ENCODE assay signal across 10 cellular contexts in genomic region chr20:37524221-37524700, GRCh38. TPM values are rescaled to one million over a fixed set of nuclear protein-coding genes. Genes with fewer than 3 reads are reported as not detected.
DNase-seq lines count a peak whose midpoint lies in the region; ATAC-seq and TF ChIP-seq lines count a peak whose summit lies in the region.
"Had no signal": no experiment of that assay in that cellular context is flagged by ENCODE, and none has a peak within 500 bp of the region (broad histone marks: within the 10 kb centered on the region; RNA-seq: fewer than 3 reads in every experiment).

No MANE protein-coding gene starts in this region.

- no peak for ATAC-seq in activated T-cell treated with anti-CD3 and anti-CD28 coated beads, Interleukin-2, amount 50 U/mL, for 72 hours (replicated peaks in 1 of 2)

- no peaks in the 10 kb centered on the region for H3K9me3 Mint-ChIP-seq in activated T-cell treated with anti-CD3 and anti-CD28 coated beads, Interleukin-2, amount 50 U/mL, for 72 hours

- POLR2A ChIA-PET in HEK293 (lab: Yijun Ruan, JAX) = no interaction called here

- peaks cover 7% of the 10 kb centered on the region for H3K4me1 ChIP-seq in HEK293 (ENCODE audit: control insufficient read depth, insufficient read depth, low read length)
- H3K4me1 ChIP-seq in esophagus muscularis mucosa = peaks cover 64 to 90% (median 80%) of the 10 kb centered on the region in 4 donors
- H3K4me1 ChIP-seq in sigmoid colon = peaks cover 0 to 83% (median 73%) of the 10 kb centered on the region in 4 donors

- WGBS in esophagus muscularis mucosa = 52% methylated on average over 8 of the region's 8 CpGs
- WGBS in sigmoid colon, 2 donors = 20 to 55% methylated on average over 8 of the region's 8 CpGs

- H3K36me3 Mint-ChIP-seq in activated T-cell treated with anti-CD3 and anti-CD28 coated beads, Interleukin-2, amount 50 U/mL, for 72 hours (ENCODE audit: insufficient read depth in 2 of 2) = peaks cover 1 to 4% of the 10 kb centered on the region in 2 donors

- no peak overlapping the region for H3K27ac ChIP-seq in HEK293 (ENCODE audit: extremely low read depth, low read depth, low read length)
- H3K27ac ChIP-seq in esophagus muscularis mucosa (replicated peaks in 1 of 4) = peak overlapping the region; percentile 31 to 97 (median 72)
- peak overlapping the region; percentile 15 to 99 (median 97) for H3K27ac ChIP-seq in sigmoid colon

- no peaks in the 10 kb centered on the region for H3K27me3 ChIP-seq in esophagus muscularis mucosa
- H3K27me3 ChIP-seq in sigmoid colon = no peaks in the 10 kb centered on the region

- H3K27me3 Mint-ChIP-seq in activated T-cell treated with anti-CD3 and anti-CD28 coated beads, Interleukin-2, amount 50 U/mL, for 72 hours (ENCODE audit: low read depth) = no peaks in the 10 kb centered on the region

- peaks cover 59% of the 10 kb centered on the region for H3K4me1 Mint-ChIP-seq in activated T-cell treated with anti-CD3 and anti-CD28 coated beads, Interleukin-2, amount 50 U/mL, for 72 hours (ENCODE audit: low read depth)

- no peak overlapping the region for H3K27ac Mint-ChIP-seq in activated T-cell treated with anti-CD3 and anti-CD28 coated beads, Interleukin-2, amount 50 U/mL, for 72 hours

- DNase-seq in NCI-H82 treated with DMSO at 0.1 percent for 48 hours (lab: John Stamatoyannopoulos, UW; ENCODE audit: unreplicated experiment) = peak; percentile 93
- DNase-seq in esophagus muscularis mucosa (ENCODE audit: extremely low spot score) = no peak
- DNase-seq in sigmoid colon = peak; percentile 52
- no peak for DNase-seq in 8988T
- no peak for DNase-seq in NCI-H1930 (lab: John Stamatoyannopoulos, UW)
- no peak for DNase-seq in NCI-H446 treated with DMSO at 0.1 percent for 48 hours (lab: John Stamatoyannopoulos, UW)
- no peak for DNase-seq in activated T-cell treated with anti-CD3 and anti-CD28 coated beads, Interleukin-2, amount 50 U/mL, for 72 hours
- DNase-seq: hippocampal formation had no signal

- no peak overlapping the region for H3K4me3 Mint-ChIP-seq in activated T-cell treated with anti-CD3 and anti-CD28 coated beads, Interleukin-2, amount 50 U/mL, for 72 hours

- TF ChIP-seq POLR2A in esophagus muscularis mucosa (IDR thresholded peaks at IDR 0.05; ENCODE audit: low read depth) (peak; percentile 36), sigmoid colon (IDR thresholded peaks at IDR 0.05) (no peak)

- peaks cover 0 to 3% of the 10 kb centered on the region in 2 experiments; a peak in 1 of 3 replicates for H3K36me3 ChIP-seq in HEK293 (ENCODE audit: control insufficient read depth in 2 of 2, insufficient read depth in 1 of 2, low read length in 2 of 2)
- H3K36me3 ChIP-seq in esophagus muscularis mucosa = peaks cover 0 to 5% (median 0%) of the 10 kb centered on the region in 4 donors
- no peaks in the 10 kb centered on the region for H3K36me3 ChIP-seq in sigmoid colon

- no peaks in the 10 kb centered on the region for H3K9me3 ChIP-seq in HEK293 (ENCODE audit: control insufficient read depth, insufficient read depth, low read depth, low read length)
- H3K9me3 ChIP-seq in esophagus muscularis mucosa = no peaks in the 10 kb centered on the region
- H3K9me3 ChIP-seq in sigmoid colon = no peaks in the 10 kb centered on the region

- intact Hi-C loops in esophagus muscularis mucosa (cut with DNase I) (no loop called here), sigmoid colon (cut with DNase I) (no loop called here)

- no peak for TF ChIP-seq EP300 in esophagus muscularis mucosa (IDR thresholded peaks at IDR 0.05)
- no peak for TF ChIP-seq EP300 in sigmoid colon (IDR thresholded peaks at IDR 0.05)

- no peak for TF ChIP-seq CTCF in HEK293 (tag by site-specific recombination; IDR thresholded peaks at IDR 0.05)
- TF ChIP-seq CTCF in esophagus muscularis mucosa (IDR thresholded peaks at IDR 0.05) = no peak
- no peak for TF ChIP-seq CTCF in sigmoid colon (IDR thresholded peaks at IDR 0.05)

- H3K4me3 ChIP-seq in HEK293 (ENCODE audit: low read depth, low read length) (no peak overlapping the region), esophagus muscularis mucosa (no peak overlapping the region), sigmoid colon (no peak overlapping the region)

- CTCF ChIA-PET in HEK293 (lab: Yijun Ruan, JAX) = no interaction called here

TF ChIP-seq in HEK293, 187 proteins besides CTCF, POLR2A, EP300 and RAD21 (continues in another document):
- no peak for TF ChIP-seq INSM2 (tag by site-specific recombination; IDR thresholded peaks at IDR 0.05)
- no peak for TF ChIP-seq ZNF280D (tag by site-specific recombination; IDR thresholded peaks at IDR 0.05)
- TF ChIP-seq GLI2 (tag by site-specific recombination; IDR thresholded peaks at IDR 0.05; ENCODE audit: borderline replicate concordance, low read depth) = no peak
- no peak for TF ChIP-seq ZNF174 (tag by site-specific recombination; IDR thresholded peaks at IDR 0.05)
- no peak for TF ChIP-seq ZNF623 (tag by site-specific recombination; IDR thresholded peaks at IDR 0.05)
- TF ChIP-seq WT1 (tag by site-specific recombination; IDR thresholded peaks at IDR 0.05) = 0 out of 2 replicates have a peak, but pooled peaks have one; percentile 19
- no peak for TF ChIP-seq ZNF664 (tag by site-specific recombination; IDR thresholded peaks at IDR 0.05)
- no peak for TF ChIP-seq ZNF501 (tag by site-specific recombination; IDR thresholded peaks at IDR 0.05)
- TF ChIP-seq ZNF423 (tag by site-specific recombination; IDR thresholded peaks at IDR 0.05) = no peak
- TF ChIP-seq SCRT1 (tag by site-specific recombination; IDR thresholded peaks at IDR 0.05; ENCODE audit: borderline replicate concordance) = peak; percentile 83
- TF ChIP-seq ZNF677 (tag by site-specific recombination; IDR thresholded peaks at IDR 0.05) = no peak
- no peak for TF ChIP-seq TRIM28 (IDR thresholded peaks at IDR 0.05; ENCODE audit: borderline replicate concordance, low read length)
- TF ChIP-seq SP7 (tag by site-specific recombination; IDR thresholded peaks at IDR 0.05) = 0 out of 2 replicates have a peak, but pooled peaks have one; percentile 20
- no peak for TF ChIP-seq ZNF211 (tag by site-specific recombination; IDR thresholded peaks at IDR 0.05; ENCODE audit: low read depth)

RNA-seq across cellular contexts. Expression of gene NNAT, which starts 3.2 kb away (rescaled TPM):
- 10 to 100 TPM in 1 of 4 donors, 1 to 10 TPM in 3; 2.6 to 14.1 (median 9.1) TPM for total RNA-seq in esophagus muscularis mucosa
- 100 to 1,000 TPM in 2 of 4 donors, 10 to 100 TPM in 2; 82.8 to 125 (median 97.2) TPM for total RNA-seq in sigmoid colon
- 10 to 100 TPM in 1 of 3 donors, 1 to 10 TPM in 1, not detected in 1; 7.8 to 20.8 TPM for polyA plus RNA-seq in sigmoid colon
- total RNA-seq in activated T-cell treated with anti-CD3 and anti-CD28 coated beads, Interleukin-2, amount 50 U/mL, for 72 hours = under 1 TPM; 0.19 to 0.93 TPM
- total RNA-seq: SK-MEL-5 had no signal

RNA-seq across cellular contexts. Expression of gene BLCAP, which starts 3.4 kb away (rescaled TPM):
- total RNA-seq in esophagus muscularis mucosa (10 to 100 TPM; 41.9 to 59.6 (median 50.9) TPM), sigmoid colon (10 to 100 TPM; 53.1 to 68.1 (median 57.1) TPM)
- 10 to 100 TPM; 40.2 to 68.7 (median 56.5) TPM for polyA plus RNA-seq in sigmoid colon
- total RNA-seq in activated T-cell treated with anti-CD3 and anti-CD28 coated beads, Interleukin-2, amount 50 U/mL, for 72 hours = 10 to 100 TPM; 35.5 to 39.2 TPM

Comparison
In these comparisons a context has a peak if more than half of its experiments do, and no peak if none do; other contexts are left out.
1. DNase-seq: peak in NCI-H82 treated with DMSO at 0.1 percent for 48 hours (single experiment) and sigmoid colon (single experiment); none in esophagus muscularis mucosa (single experiment), 8988T (single experiment), NCI-H1930 (0 of 2), NCI-H446 treated with DMSO at 0.1 percent for 48 hours (single experiment) and activated T-cell treated with anti-CD3 and anti-CD28 coated beads, Interleukin-2, amount 50 U/mL, for 72 hours (0 of 2).
2. RNA of gene NNAT, which starts 3.2 kb away (total RNA-seq): 82.8 to 125 TPM in sigmoid colon; 2.6 to 14.1 TPM in esophagus muscularis mucosa and 0.19 to 0.93 TPM in activated T-cell treated with anti-CD3 and anti-CD28 coated beads, Interleukin-2, amount 50 U/mL, for 72 hours; every median in the first group is over 4 times any median in the second.